In the genomic region with DNA sequence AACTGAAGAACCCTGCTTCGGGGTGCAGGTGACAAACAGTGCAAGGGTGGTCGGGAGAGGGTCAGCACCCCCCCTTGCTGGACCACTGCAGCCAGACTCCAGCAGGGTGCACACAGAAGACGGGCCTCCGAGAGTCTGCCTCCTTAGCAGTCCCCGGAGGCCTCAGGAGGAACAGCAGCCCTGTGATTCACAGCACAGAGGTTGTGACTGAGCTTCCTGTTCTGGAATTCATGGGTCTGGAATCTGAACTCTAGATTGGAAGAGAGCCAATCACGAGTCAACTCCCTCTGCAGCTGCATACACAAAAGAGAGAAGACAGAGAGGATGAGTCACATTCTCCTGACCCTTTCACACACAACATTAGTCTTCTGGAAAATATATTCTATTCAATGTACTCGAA, we compare ENCODE assay signal across 10 cellular contexts.
A peak's percentile ranks its signal among the peaks of the same experiment; 100 is the strongest.
DNase-seq lines count a peak whose midpoint lies in the region; ATAC-seq and TF ChIP-seq lines count a peak whose summit lies in the region.
"Had no signal": no experiment of that assay in that cellular context is flagged by ENCODE, and none has a peak within 500 bp of the region (broad histone marks: within the 10 kb centered on the region; RNA-seq: fewer than 3 reads in every experiment).

No MANE protein-coding gene starts in this region.

- H3K4me3 Mint-ChIP-seq in activated T-cell treated with anti-CD3 and anti-CD28 coated beads, Interleukin-2, amount 50 U/mL, for 24 hours = no peak overlapping the region
- H3K4me3 Mint-ChIP-seq: T-helper 1 cell treated with Interleukin-12 subunit alpha and Interleukin-12 subunit beta and Interleukin-4 antibody, amounts not matched to agents 30 μg/mL and 1 μg/mL, for 36 hours had no signal

- no peak overlapping the region for H3K27ac Mint-ChIP-seq in activated T-cell treated with anti-CD3 and anti-CD28 coated beads, Interleukin-2, amount 50 U/mL, for 24 hours
- H3K27ac Mint-ChIP-seq: T-helper 1 cell treated with Interleukin-12 subunit alpha and Interleukin-12 subunit beta and Interleukin-4 antibody, amounts not matched to agents 30 μg/mL and 1 μg/mL, for 36 hours had no signal

- H3K4me1 Mint-ChIP-seq in activated T-cell treated with anti-CD3 and anti-CD28 coated beads, Interleukin-2, amount 50 U/mL, for 24 hours (ENCODE audit: low read depth) = no peaks in the 10 kb centered on the region

- peak; percentile 41 for TF ChIP-seq CTCF in fibroblast of mammary gland (conservative IDR thresholded peaks at IDR 0.05; ENCODE audit: control insufficient read depth, insufficient read depth, low read depth, low read length)

- ATAC-seq in HG02571 (IDR thresholded peaks at IDR 0.05; ENCODE audit: unreplicated experiment) = no peak
- ATAC-seq: GM12878 had no signal

- H3K4me3 ChIP-seq in fibroblast of mammary gland (ENCODE audit: control insufficient read depth, low read depth, low read length) = no peak overlapping the region
- no peak overlapping the region for H3K4me3 ChIP-seq in skeletal muscle cell (ENCODE audit: low read depth, low read length)
- H3K4me3 ChIP-seq: GM12878 had no signal

- peaks cover 5% of the 10 kb centered on the region for H3K9me3 Mint-ChIP-seq in activated T-cell treated with anti-CD3 and anti-CD28 coated beads, Interleukin-2, amount 50 U/mL, for 24 hours

- no peaks in the 10 kb centered on the region for H3K36me3 Mint-ChIP-seq in activated T-cell treated with anti-CD3 and anti-CD28 coated beads, Interleukin-2, amount 50 U/mL, for 24 hours (ENCODE audit: low read depth)

- no peaks in the 10 kb centered on the region for H3K27me3 Mint-ChIP-seq in activated T-cell treated with anti-CD3 and anti-CD28 coated beads, Interleukin-2, amount 50 U/mL, for 24 hours

- DNase-seq in H4 (ENCODE audit: low spot score) = peak; percentile 80
- peak; percentile 67 for DNase-seq in RKO (ENCODE audit: low spot score)
- peak; percentile 98 for DNase-seq in fibroblast of mammary gland (ENCODE audit: low read depth)
- DNase-seq in skeletal muscle cell (ENCODE audit: low read depth) = peak; percentile 83
- DNase-seq in T-helper 1 cell = no peak
- no peak for DNase-seq in activated T-cell treated with anti-CD3 and anti-CD28 coated beads, Interleukin-2, amount 50 U/mL, for 24 hours
- DNase-seq in occipital lobe (lab: John Stamatoyannopoulos, UW) = no peak

Comparison
In these comparisons a context has a peak if more than half of its experiments do, and no peak if none do; other contexts are left out.
1. DNase-seq: peak in H4 (single experiment), RKO (single experiment), fibroblast of mammary gland (single experiment) and skeletal muscle cell (single experiment); none in T-helper 1 cell (0 of 5), activated T-cell treated with anti-CD3 and anti-CD28 coated beads, Interleukin-2, amount 50 U/mL, for 24 hours (single experiment) and occipital lobe (single experiment).